In genomic region chr3:64067510-64068346, GRCh38 we compare ENCODE assay signal across 16 cellular contexts. TPM values are rescaled to one million over a fixed set of nuclear protein-coding genes. Genes with fewer than 3 reads are reported as not detected.
A peak's percentile ranks its signal among the peaks of the same experiment; 100 is the strongest.
DNase-seq lines count a peak whose midpoint lies in the region; ATAC-seq and TF ChIP-seq lines count a peak whose summit lies in the region.
"Had no signal": no experiment of that assay in that cellular context is flagged by ENCODE, and none has a peak within 500 bp of the region (broad histone marks: within the 10 kb centered on the region; RNA-seq: fewer than 3 reads in every experiment).

No MANE protein-coding gene starts in this region.

- BruUV-seq in IMR-90 (replicated peaks; lab: Mats Ljungman, UMichigan) = no TSS peak

- H3K9me3 Mint-ChIP-seq in brain = peaks cover 2 to 37% (median 6%) of the 10 kb centered on the region in 5 experiments

- peak overlapping the region in 4 of 5 experiments; percentile 43 to 88 (median 68) for H3K27ac Mint-ChIP-seq in brain
- H3K27ac Mint-ChIP-seq: IgD-negative memory B cell had no signal

- ATAC-seq in IMR-90 (ENCODE audit: low read depth) (no peak), right cardiac atrium (peak; percentile 51 to 68), GM18909 (IDR thresholded peaks at IDR 0.05; ENCODE audit: poor library complexity, unreplicated experiment) (no peak), GM18858 (IDR thresholded peaks at IDR 0.05; ENCODE audit: unreplicated experiment) (no peak), HG03196 (IDR thresholded peaks at IDR 0.05; ENCODE audit: unreplicated experiment) (no peak)
- ATAC-seq: GM12878 had no signal

- TF ChIP-seq RAD21 in IMR-90 (IDR thresholded peaks at IDR 0.05; ENCODE audit: low read length) = no peak

- H3K4me1 Mint-ChIP-seq in brain = peaks cover 43% of the 10 kb centered on the region
- H3K4me1 Mint-ChIP-seq: IgD-negative memory B cell had no signal

- no peak overlapping the region for H3K27ac ChIP-seq in IMR-90 (ENCODE audit: insufficient read depth, low read length)
- no peak overlapping the region for H3K27ac ChIP-seq in right cardiac atrium (ENCODE audit: low read length)

- H3K79me1 ChIP-seq in IMR-90 (ENCODE audit: low read depth in 1 of 2, low read length in 2 of 2) = no peaks in the 10 kb centered on the region

- H2BK15ac ChIP-seq in IMR-90 (ENCODE audit: low read depth, low read length) = peak overlapping the region; percentile 20; the same call in 2 of the 3 replicates

- DNase-seq in AG20443 (ENCODE audit: low spot score) = peak; percentile 22
- DNase-seq in IMR-90 = peak; percentile 20
- DNase-seq in right cardiac atrium = peak in 1 of 3 donors; percentile 50
- no peak for DNase-seq in NK-92 treated with Interleukin-12 subunit alpha and Interleukin-12 subunit beta, amount 100 ng/mL, for 24 hours (lab: John Stamatoyannopoulos, UW)
- DNase-seq: Calu3; central memory CD4-positive, alpha-beta T cell; effector memory CD4-positive, alpha-beta T cell; SIG-M5; small intestine; stimulated activated CD4-positive, alpha-beta T cell treated with anti-CD3 and anti-CD28 coated beads, Interleukin-4, amount 100 ng/mL, for 24 hours had no signal

- H3K9ac ChIP-seq in IMR-90 (ENCODE audit: low read depth, low read length) = no peak overlapping the region

- no peak overlapping the region for H2AK9ac ChIP-seq in IMR-90 (replicated peaks; ENCODE audit: low read depth, low read length, poor library complexity)

- H3K9me3 ChIP-seq in IMR-90 (ENCODE audit: control insufficient read depth, insufficient read depth, low read length) (peaks cover 2% of the 10 kb centered on the region; the same call in 1 of the 2 replicates), right cardiac atrium (ENCODE audit: control insufficient read depth, low read length) (no peaks in the 10 kb centered on the region)

- no peaks in the 10 kb centered on the region for H3K36me3 ChIP-seq in IMR-90 (ENCODE audit: control insufficient read depth, insufficient read depth, low read length)

- no peak overlapping the region for H2AK5ac ChIP-seq in IMR-90 (ENCODE audit: low read depth, low read length)

- H3K4me1 ChIP-seq in IMR-90 (ENCODE audit: control insufficient read depth, insufficient read depth, low read length) = peaks cover 3% of the 10 kb centered on the region; the same call in 1 of the 2 replicates
- H3K4me1 ChIP-seq in right cardiac atrium (ENCODE audit: control insufficient read depth, insufficient read depth, low read length) = peaks cover 2% of the 10 kb centered on the region

- 38% methylated on average over 4 of the region's 10 CpGs; no CpG with 5 or more reads in 1 of the 2 experiments for WGBS in IMR-90 (ENCODE audit: extremely low coverage in 2 of 2, insufficient read length in 1 of 2), 2 experiments
- WGBS in right cardiac atrium = 46% methylated on average over 10 of the region's 10 CpGs

- H2BK20ac ChIP-seq in IMR-90 (ENCODE audit: low read depth, low read length) = no peak overlapping the region

- H3K27me3 Mint-ChIP-seq in brain = peaks cover 3% of the 10 kb centered on the region

- H3K18ac ChIP-seq in IMR-90 (ENCODE audit: low read depth, low read length) = no peak overlapping the region

- no peak overlapping the region for H3K4ac ChIP-seq in IMR-90 (ENCODE audit: low read depth, low read length)

- intact Hi-C loops in IMR-90 (cut with micrococcal nuclease) (no loop called here), right cardiac atrium (cut with DNase I) (no loop called here)

- H4K8ac ChIP-seq in IMR-90 (ENCODE audit: low read depth in 2 of 2, low read length in 2 of 2) = no peak overlapping the region

- no peaks in the 10 kb centered on the region; the same call in 1 of the 2 replicates for H3K9me1 ChIP-seq in IMR-90 (ENCODE audit: insufficient read depth, low read length)

- H4K91ac ChIP-seq in IMR-90 (ENCODE audit: insufficient read depth, low read depth, low read length) = no peak overlapping the region

- H3K14ac ChIP-seq in IMR-90 (replicated peaks; ENCODE audit: low read depth, low read length) = no peak overlapping the region

- no peaks in the 10 kb centered on the region for H3K27me3 ChIP-seq in IMR-90 (ENCODE audit: control insufficient read depth, insufficient read depth, low read length)
- no peaks in the 10 kb centered on the region for H3K27me3 ChIP-seq in right cardiac atrium (ENCODE audit: control insufficient read depth, insufficient read depth)

- H3K4me3 Mint-ChIP-seq in brain = peak overlapping the region in 1 of 5 experiments; percentile 39
- H3K4me3 Mint-ChIP-seq: IgD-negative memory B cell had no signal

- in situ Hi-C loops in IMR-90 (cut with MboI; ENCODE audit: low sequenced_read_pairs) = no loop called here

- no peak overlapping the region for H3K23ac ChIP-seq in IMR-90 (ENCODE audit: low read depth, low read length)

- no peak overlapping the region for H3K56ac ChIP-seq in IMR-90 (ENCODE audit: extremely low read depth, insufficient read depth, low read length)

- H3K4me3 ChIP-seq in IMR-90 (ENCODE audit: insufficient read depth, low read depth, low read length) = no peak overlapping the region
- H3K4me3 ChIP-seq in right cardiac atrium (ENCODE audit: low read length) = no peak overlapping the region
- H3K4me3 ChIP-seq: GM12878 had no signal

- no peak for TF ChIP-seq POLR2A in IMR-90 (IDR thresholded peaks at IDR 0.05; ENCODE audit: low read depth, low read length)

- H2BK120ac ChIP-seq in IMR-90 (ENCODE audit: low read depth, low read length) = no peak overlapping the region

- TF ChIP-seq CTCF in IMR-90 (conservative IDR thresholded peaks at IDR 0.05; ENCODE audit: low read depth, low read length) (no peak), brain (conservative IDR thresholded peaks at IDR 0.05) (no peak)

- H4K5ac ChIP-seq in IMR-90 (ENCODE audit: low read depth, low read length) = no peak overlapping the region

- H4K20me1 ChIP-seq in IMR-90 (ENCODE audit: insufficient read depth, low read length) = no peaks in the 10 kb centered on the region

- no peak overlapping the region for H3K4me2 ChIP-seq in IMR-90 (ENCODE audit: low read depth, low read length)

- POLR2A ChIA-PET in IMR-90 (lab: Charles Lee; ENCODE audit: unreplicated experiment) = no interaction called here

- H2BK5ac ChIP-seq in IMR-90 (ENCODE audit: low read depth, low read length, poor library complexity, severe bottlenecking) = no peak overlapping the region

- dilution Hi-C loops in IMR-90 (cut with HindIII; ENCODE audit: low sequenced_read_pairs, unreplicated experiment) = no loop called here

- CTCF ChIA-PET in IMR-90 (lab: Yijun Ruan, JAX) = no interaction called here

- H2AFZ ChIP-seq in IMR-90 (replicated peaks; ENCODE audit: low read length, poor library complexity) = no peak overlapping the region

- no peaks in the 10 kb centered on the region for H3K36me3 Mint-ChIP-seq in brain
- H3K36me3 Mint-ChIP-seq: IgD-negative memory B cell had no signal

TF ChIP-seq in IMR-90, 13 proteins besides CTCF, POLR2A, EP300 and RAD21:
- TF ChIP-seq MAFK (IDR thresholded peaks at IDR 0.05; ENCODE audit: low read depth, low read length) (peak; percentile 89), CEBPB (IDR thresholded peaks at IDR 0.05; ENCODE audit: low read depth, low read length) (no peak), MXI1 (IDR thresholded peaks at IDR 0.05; ENCODE audit: borderline replicate concordance, low read depth, low read length) (no peak)

RNA-seq across cellular contexts. Expression of gene PSMD6, which starts 44.4 kb away (rescaled TPM):
- total RNA-seq in IMR-90 (2012; rRNA removed) = 91.8 and 144 TPM in 2 replicates
- polyA plus RNA-seq in IMR-90 (2012; rRNA removed) = 86.6 and 87.0 TPM in 2 replicates
- 36.9 and 48.4 TPM in 2 replicates for polyA plus RNA-seq in IMR-90 (2012; cell fraction: cytosol; rRNA removed)
- 30.8 and 43.7 TPM in 2 replicates for polyA plus RNA-seq in IMR-90 (2012; cell fraction: nucleus; rRNA removed; ENCODE audit: low replicate concordance)
- polyA plus RNA-seq in brain (ENCODE audit: insufficient read depth, low read depth, low replicate concordance) = 39.4 TPM
- total RNA-seq in right cardiac atrium = 10 to 100 TPM; 62.8 to 75.1 (median 71.5) TPM
- polyA plus RNA-seq in right cardiac atrium = 86.4 TPM

Comparison
In these comparisons a context has a peak if more than half of its experiments do, and no peak if none do; other contexts are left out.
1. ATAC-seq: peak in right cardiac atrium (2 of 2); none in IMR-90 (single experiment), GM18909 (single experiment), GM18858 (single experiment) and HG03196 (single experiment).